12 cellular contexts compared by ENCODE assay signal in genomic region chr6:36927691-36928546, GRCh38. TPM values are rescaled to one million over a fixed set of nuclear protein-coding genes. Genes with fewer than 3 reads are reported as not detected.
DNase-seq lines count a peak whose midpoint lies in the region; ATAC-seq and TF ChIP-seq lines count a peak whose summit lies in the region.
"Had no signal": no experiment of that assay in that cellular context is flagged by ENCODE, and none has a peak within 500 bp of the region (broad histone marks: within the 10 kb centered on the region; RNA-seq: fewer than 3 reads in every experiment).

No MANE protein-coding gene starts in this region.

- H4K20me1 ChIP-seq in OCI-LY3 (ENCODE audit: insufficient read depth, low read length), result no peaks in the 10 kb centered on the region

- H3K4me1 ChIP-seq in OCI-LY3 (ENCODE audit: low read length) (peaks cover 30% of the 10 kb centered on the region), mucosa of descending colon (ENCODE audit: low read depth) (peaks cover 11% of the 10 kb centered on the region), tibial artery (peaks cover 0 to 20% (median 16%) of the 10 kb centered on the region in 4 donors)

- H3K79me2 ChIP-seq in OCI-LY3 (ENCODE audit: low read length), result no peaks in the 10 kb centered on the region

- H3K9me3 ChIP-seq in OCI-LY3 (ENCODE audit: insufficient read depth, low read length) (no peaks in the 10 kb centered on the region), mucosa of descending colon (no peaks in the 10 kb centered on the region), tibial artery (no peaks in the 10 kb centered on the region)

- peak overlapping the region; percentile 7 for H3K4me3 ChIP-seq in OCI-LY3 (ENCODE audit: low read length)
- H3K4me3 ChIP-seq in dorsolateral prefrontal cortex, result no peak overlapping the region
- H3K4me3 ChIP-seq in mucosa of descending colon, result no peak overlapping the region
- no peak overlapping the region for H3K4me3 ChIP-seq in tibial artery

- no peak overlapping the region for H2AFZ ChIP-seq in OCI-LY3 (ENCODE audit: low read depth, low read length)

- H3K27me3 ChIP-seq in OCI-LY3 (ENCODE audit: low read depth, low read length) (no peaks in the 10 kb centered on the region), dorsolateral prefrontal cortex (no peaks in the 10 kb centered on the region), tibial artery (no peaks in the 10 kb centered on the region)

- ATAC-seq in mucosa of descending colon, result peak; percentile 71

- DNase-seq in dorsolateral prefrontal cortex (peak in 2 of 10 donors; percentile 4 to 51), mucosa of descending colon (peak in 2 of 3 donors; percentile 29 to 35), tibial artery (peak in 1 of 2 donors; percentile 69), DMS114 treated with DMSO at 0.1 percent for 48 hours (lab: John Stamatoyannopoulos, UW; ENCODE audit: unreplicated experiment) (no peak), ureter (ENCODE audit: low spot score) (no peak), HCEC 1CT (no peak)
- DNase-seq: kidney glomerular epithelial cell; NCI-H1417 treated with DMSO at 0.1 percent for 48 hours; NK-92 treated with Interleukin-12 subunit alpha and Interleukin-12 subunit beta, amount 100 ng/mL, for 24 hours; stimulated activated naive CD4-positive, alpha-beta T cell had no signal

- intact Hi-C loops in dorsolateral prefrontal cortex (cut with DNase I), result no loop called here
- intact Hi-C loops in mucosa of descending colon (cut with DNase I, micrococcal nuclease), result no loop called here
- intact Hi-C loops in tibial artery (cut with DNase I; ENCODE audit: low total_unique reads), result no loop called here

- H3K9ac ChIP-seq in OCI-LY3 (ENCODE audit: low read length), result 0 out of 2 replicates have a peak overlapping the region, but pooled peaks have one; percentile 3

- H3K27ac ChIP-seq in OCI-LY3 (ENCODE audit: low read length), result peak overlapping the region; percentile 63
- H3K27ac ChIP-seq in dorsolateral prefrontal cortex, result peak overlapping the region in 50 of 59 donors; percentile 6 to 86 (median 52)
- peak overlapping the region; percentile 13 to 23 for H3K27ac ChIP-seq in tibial artery

- H3K36me3 ChIP-seq in OCI-LY3 (replicated peaks; ENCODE audit: low read depth, low read length) (peaks cover 4% of the 10 kb centered on the region), mucosa of descending colon (ENCODE audit: low read depth) (no peaks in the 10 kb centered on the region), tibial artery (peaks cover 10 to 31% (median 28%) of the 10 kb centered on the region in 3 donors)

- peak overlapping the region; percentile 66 for H3K4me2 ChIP-seq in OCI-LY3 (ENCODE audit: low read length)

- no peak for TF ChIP-seq CTCF in OCI-LY3 (IDR thresholded peaks at IDR 0.05; ENCODE audit: low read depth, low read length)
- TF ChIP-seq CTCF in dorsolateral prefrontal cortex (IDR thresholded peaks at IDR 0.05 in 54 of 56, conservative IDR thresholded peaks at IDR 0.05 in 2 of 56; ENCODE audit: low read depth in 1 of 56, partially characterized antibody in 56 of 56), result no peak
- no peak for TF ChIP-seq CTCF in mucosa of descending colon (IDR thresholded peaks at IDR 0.05)
- no peak for TF ChIP-seq CTCF in tibial artery (IDR thresholded peaks at IDR 0.05)

RNA-seq across cellular contexts. Expression of gene PI16, which starts 26.6 kb away (rescaled TPM):
- total RNA-seq in dorsolateral prefrontal cortex (10 to 100 TPM in 99 of 120 experiments, 1 to 10 TPM in 21; 3.1 to 69.5 (median 16.1) TPM), mucosa of descending colon (1 to 10 TPM in 2 of 3 donors, under 1 TPM in 1; 0.46 to 6.1 (median 3.9) TPM), ureter (15.4 TPM)
- total RNA-seq: activated T-helper 1 cell treated with anti-CD3 and anti-CD28 coated beads, Interleukin-12 subunit alpha, Interleukin-12 subunit beta, Interleukin-2, Interleukin-4 antibody, amounts not matched to agents 30 ng/mL and 10 ng/mL and 1 ng/mL, durations not matched to agents 14 hours and 24 hours and 36 hours had no signal

RNA-seq across cellular contexts. Expression of gene C6orf89, which starts 42.2 kb away (rescaled TPM):
- 10 to 100 TPM; 52.9 to 88.0 (median 72.2) TPM for total RNA-seq in dorsolateral prefrontal cortex
- 10 to 100 TPM; 53.9 to 66.6 (median 56.0) TPM for total RNA-seq in mucosa of descending colon
- 71.4 TPM for total RNA-seq in ureter

RNA-seq across cellular contexts. Expression of gene PPIL1, which starts 53.3 kb away (rescaled TPM):
- total RNA-seq in dorsolateral prefrontal cortex, result 10 to 100 TPM; 14.7 to 37.9 (median 25.3) TPM
- total RNA-seq in mucosa of descending colon, result 10 to 100 TPM in 2 of 3 donors, 1 to 10 TPM in 1; 7.2 to 14.2 (median 10.5) TPM
- total RNA-seq in ureter, result 39.1 TPM

RNA-seq across cellular contexts. Expression of gene MTCH1, which starts 58.1 kb away (rescaled TPM):
- total RNA-seq in dorsolateral prefrontal cortex (100 to 1,000 TPM; 246 to 500 (median 376) TPM), mucosa of descending colon (100 to 1,000 TPM; 153 to 186 (median 157) TPM), ureter (170 TPM)

Comparison
In these comparisons a context has a peak if more than half of its experiments do, and no peak if none do; other contexts are left out.
1. DNase-seq: peak in mucosa of descending colon (2 of 3); none in DMS114 treated with DMSO at 0.1 percent for 48 hours (single experiment), ureter (single experiment) and HCEC 1CT (single experiment).
2. Peak in every context shown above with its lines, with median percentiles within 50 percentile points of each other: H3K27ac ChIP-seq.